8 cellular contexts compared by ENCODE assay signal in genomic region chrX:17738737-17739535, GRCh38. TPM values are rescaled to one million over a fixed set of nuclear protein-coding genes. Genes with fewer than 3 reads are reported as not detected.
DNase-seq lines count a peak whose midpoint lies in the region; ATAC-seq, FAIRE-seq and TF ChIP-seq lines count a peak whose summit lies in the region.

No MANE protein-coding gene starts in this region.

- H3K27me3 ChIP-seq in keratinocyte (ENCODE audit: control insufficient read depth, extremely low read depth, insufficient read depth, low read length), result no peaks in the 10 kb centered on the region
- no peaks in the 10 kb centered on the region for H3K27me3 ChIP-seq in suprapubic skin

- no peak for FAIRE-seq in keratinocyte (lab: Jason Lieb, UNC)

- intact Hi-C loops in activated CD4-positive, alpha-beta T cell treated with anti-CD3 and anti-CD28 coated beads for 36 hours (cut with DNase I, micrococcal nuclease), result loop anchor here (2.0 to 10.0 kb wide), 11 partner anchors 87 to 1946 kb away; partner anchors contain the start of genes PDHA1 (in 2 of the 2), CDKL5 (in 1 of the 2), PHKA2 (in 1 of the 2) and RBBP7 (in 1 of the 2)

- TF ChIP-seq CTCF in keratinocyte (optimal IDR thresholded peaks at IDR 0.05 in 1 of 3, IDR thresholded peaks at IDR 0.05 in 1 of 3, conservative IDR thresholded peaks at IDR 0.05 in 1 of 3; ENCODE audit: extremely low read depth in 1 of 3, insufficient read depth in 2 of 3, low read length in 3 of 3) (no peak), suprapubic skin (IDR thresholded peaks at IDR 0.05) (no peak)

- peak overlapping the region; percentile 75 for H3K9ac ChIP-seq in keratinocyte (ENCODE audit: control insufficient read depth, extremely low read depth, insufficient read depth, low read length)

- H3K36me3 ChIP-seq in keratinocyte (ENCODE audit: control insufficient read depth in 2 of 2, extremely low read depth in 1 of 2, insufficient read depth in 2 of 2, low read length in 2 of 2) (no peaks in the 10 kb centered on the region), suprapubic skin (no peaks in the 10 kb centered on the region)

- no peak overlapping the region for H2AFZ ChIP-seq in keratinocyte (ENCODE audit: control insufficient read depth, low read length)

- peak overlapping the region; percentile 65 for H3K4me2 ChIP-seq in keratinocyte (ENCODE audit: control insufficient read depth, extremely low read depth, insufficient read depth, low read depth, low read length)

- no peaks in the 10 kb centered on the region for H4K20me1 ChIP-seq in keratinocyte (ENCODE audit: control insufficient read depth, extremely low read depth, insufficient read depth, low read length)

- no peak for DNase-seq in activated CD4-positive, alpha-beta T cell treated with anti-CD3 and anti-CD28 coated beads for 36 hours
- no peak for DNase-seq in activated CD4-positive, alpha-beta T cell treated with anti-CD3 and anti-CD28 coated beads, Interleukin-2, amount 50 U/mL, for 1 hour
- DNase-seq in activated naive CD8-positive, alpha-beta T cell treated with anti-CD3 and anti-CD28 coated beads for 36 hours, result no peak
- DNase-seq in keratinocyte (ENCODE audit: low read depth, low spot score) (no peak), suprapubic skin (ENCODE audit: low spot score in 2 of 2) (no peak), NCI-H510A (lab: John Stamatoyannopoulos, UW) (no peak), mesenteric fat pad (ENCODE audit: low spot score) (no peak)

- no peaks in the 10 kb centered on the region for H3K9me1 ChIP-seq in keratinocyte (ENCODE audit: control insufficient read depth, extremely low read depth, insufficient read depth, low read length)

- peak overlapping the region; percentile 81 for H3K4me3 Mint-ChIP-seq in activated CD4-positive, alpha-beta T cell treated with anti-CD3 and anti-CD28 coated beads for 36 hours
- peak overlapping the region; percentile 74 for H3K4me3 Mint-ChIP-seq in activated naive CD8-positive, alpha-beta T cell treated with anti-CD3 and anti-CD28 coated beads for 36 hours

- peaks cover 36% of the 10 kb centered on the region for H3K4me1 Mint-ChIP-seq in activated CD4-positive, alpha-beta T cell treated with anti-CD3 and anti-CD28 coated beads for 36 hours
- peaks cover 37% of the 10 kb centered on the region for H3K4me1 Mint-ChIP-seq in activated naive CD8-positive, alpha-beta T cell treated with anti-CD3 and anti-CD28 coated beads for 36 hours

- H3K27me3 Mint-ChIP-seq in activated CD4-positive, alpha-beta T cell treated with anti-CD3 and anti-CD28 coated beads for 36 hours, result peaks cover 3% of the 10 kb centered on the region
- no peaks in the 10 kb centered on the region for H3K27me3 Mint-ChIP-seq in activated naive CD8-positive, alpha-beta T cell treated with anti-CD3 and anti-CD28 coated beads for 36 hours

- peaks cover 27% of the 10 kb centered on the region for H3K79me2 ChIP-seq in keratinocyte (ENCODE audit: control insufficient read depth, insufficient read depth, low read length)

- POLR2A ChIA-PET in activated CD4-positive, alpha-beta T cell treated with anti-CD3 and anti-CD28 coated beads for 36 hours (lab: Charles Lee), result no interaction called here

- no peaks in the 10 kb centered on the region for H3K4me1 ChIP-seq in keratinocyte (ENCODE audit: control insufficient read depth, extremely low read depth, insufficient read depth, low read length)
- peaks cover 10% of the 10 kb centered on the region for H3K4me1 ChIP-seq in suprapubic skin

- TF ChIP-seq POLR2A in suprapubic skin (IDR thresholded peaks at IDR 0.05), result no peak

- TF ChIP-seq EP300 in suprapubic skin (IDR thresholded peaks at IDR 0.05), result no peak

- peak overlapping the region; percentile 80 for H3K27ac ChIP-seq in keratinocyte (ENCODE audit: control insufficient read depth, insufficient read depth, low read length)
- H3K27ac ChIP-seq in suprapubic skin, result no peak overlapping the region

- no peaks in the 10 kb centered on the region for H3K36me3 Mint-ChIP-seq in activated CD4-positive, alpha-beta T cell treated with anti-CD3 and anti-CD28 coated beads for 36 hours (ENCODE audit: low read depth)
- no peaks in the 10 kb centered on the region for H3K36me3 Mint-ChIP-seq in activated naive CD8-positive, alpha-beta T cell treated with anti-CD3 and anti-CD28 coated beads for 36 hours

- peak; percentile 8 for ATAC-seq in activated CD4-positive, alpha-beta T cell treated with anti-CD3 and anti-CD28 coated beads for 36 hours
- no peak for ATAC-seq in HG02870 (IDR thresholded peaks at IDR 0.05; ENCODE audit: unreplicated experiment)

- H3K4me3 ChIP-seq in keratinocyte (ENCODE audit: control insufficient read depth in 2 of 3, extremely low read depth in 1 of 3, insufficient read depth in 2 of 3, low read depth in 1 of 3, low read length in 3 of 3) (peak overlapping the region; percentile 50 to 80 (median 79)), suprapubic skin (peak overlapping the region; percentile 62)

- WGBS in suprapubic skin, result 46% methylated on average over 6 of the region's 6 CpGs

- H3K9me3 Mint-ChIP-seq in activated CD4-positive, alpha-beta T cell treated with anti-CD3 and anti-CD28 coated beads for 36 hours (ENCODE audit: low read depth), result no peaks in the 10 kb centered on the region
- peaks cover 3% of the 10 kb centered on the region for H3K9me3 Mint-ChIP-seq in activated naive CD8-positive, alpha-beta T cell treated with anti-CD3 and anti-CD28 coated beads for 36 hours

- CTCF ChIA-PET in activated CD4-positive, alpha-beta T cell treated with anti-CD3 and anti-CD28 coated beads for 36 hours (lab: Charles Lee), result no interaction called here

- dilution Hi-C loops in keratinocyte (cut with MboI; ENCODE audit: extremely low pct_ligation_motif_present, low sequenced_read_pairs), result no loop called here

- peak overlapping the region; percentile 95 for H3K27ac Mint-ChIP-seq in activated CD4-positive, alpha-beta T cell treated with anti-CD3 and anti-CD28 coated beads for 36 hours
- peak overlapping the region; percentile 85 for H3K27ac Mint-ChIP-seq in activated naive CD8-positive, alpha-beta T cell treated with anti-CD3 and anti-CD28 coated beads for 36 hours

- no peaks in the 10 kb centered on the region for H3K9me3 ChIP-seq in keratinocyte (ENCODE audit: control insufficient read depth, low read depth, low read length)
- H3K9me3 ChIP-seq in suprapubic skin, result no peaks in the 10 kb centered on the region

RNA-seq across cellular contexts. Expression of gene SCML1, which starts 1.6 kb away (rescaled TPM):
- total RNA-seq in activated CD4-positive, alpha-beta T cell treated with anti-CD3 and anti-CD28 coated beads for 36 hours, result 1 to 10 TPM; 7.3 TPM
- total RNA-seq in activated naive CD8-positive, alpha-beta T cell treated with anti-CD3 and anti-CD28 coated beads for 36 hours, result 1 to 10 TPM; 4.0 to 4.1 TPM
- polyA plus RNA-seq in keratinocyte, result 12.2 to 19.9 TPM (median 14.1 TPM) in 3 replicates
- polyA plus RNA-seq in keratinocyte (2011; ENCODE audit: low read depth), result 5.6 TPM
- 6.7 and 11.4 TPM in 2 replicates for polyA plus RNA-seq in keratinocyte (2011; cell fraction: cytosol; rRNA removed)
- 24.4 and 26.8 TPM in 2 replicates for polyA plus RNA-seq in keratinocyte (2011; cell fraction: nucleus; rRNA removed)
- polyA plus RNA-seq in keratinocyte (2012; ENCODE audit: low replicate concordance), result 6.8 and 7.0 TPM in 2 replicates
- 4.8 to 7.5 TPM (median 7.2 TPM) in 3 replicates for polyA minus RNA-seq in keratinocyte
- 4.8 TPM for polyA minus RNA-seq in keratinocyte (2011; cell fraction: cytosol; rRNA and poly(A)+ RNA removed)
- 5.7 and 8.6 TPM in 2 replicates for polyA minus RNA-seq in keratinocyte (2011; cell fraction: nucleus; rRNA and poly(A)+ RNA removed)
- total RNA-seq in suprapubic skin (10 to 100 TPM in 1 of 4 donors, 1 to 10 TPM in 3; 7.3 to 26.7 (median 8.6) TPM), mesenteric fat pad (15.4 TPM)
